ENCODE assay signal across 1 cellular context in the genomic region with DNA sequence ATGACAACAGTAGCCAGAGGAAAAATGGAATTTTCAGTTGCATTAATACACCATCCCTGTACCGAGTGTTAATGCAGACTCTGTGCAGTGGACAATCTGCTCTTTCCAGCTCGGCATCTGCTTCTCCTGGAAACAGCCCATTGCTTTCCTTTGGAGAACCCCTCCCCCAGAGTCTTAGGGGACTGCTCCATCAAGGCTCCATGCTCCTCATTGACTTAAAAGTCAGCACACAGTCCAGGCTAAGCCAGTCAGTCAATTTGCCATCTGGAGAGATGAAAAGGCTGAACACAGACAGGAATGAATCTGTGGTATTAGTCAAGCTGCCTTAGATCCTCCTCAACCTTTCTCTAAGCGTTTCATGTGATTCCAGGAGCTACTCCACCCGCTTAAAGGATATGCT.
TF ChIP-seq lines count a peak whose summit lies in the region.

No MANE protein-coding gene starts in this region.

TF ChIP-seq in WTC11, 78 proteins besides CTCF, POLR2A, EP300 and RAD21 (continued from another document):
- TF ChIP-seq, protein P1, sequence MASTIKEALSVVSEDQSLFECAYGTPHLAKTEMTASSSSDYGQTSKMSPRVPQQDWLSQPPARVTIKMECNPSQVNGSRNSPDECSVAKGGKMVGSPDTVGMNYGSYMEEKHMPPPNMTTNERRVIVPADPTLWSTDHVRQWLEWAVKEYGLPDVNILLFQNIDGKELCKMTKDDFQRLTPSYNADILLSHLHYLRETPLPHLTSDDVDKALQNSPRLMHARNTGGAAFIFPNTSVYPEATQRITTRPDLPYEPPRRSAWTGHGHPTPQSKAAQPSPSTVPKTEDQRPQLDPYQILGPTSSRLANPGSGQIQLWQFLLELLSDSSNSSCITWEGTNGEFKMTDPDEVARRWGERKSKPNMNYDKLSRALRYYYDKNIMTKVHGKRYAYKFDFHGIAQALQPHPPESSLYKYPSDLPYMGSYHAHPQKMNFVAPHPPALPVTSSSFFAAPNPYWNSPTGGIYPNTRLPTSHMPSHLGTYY (CRISPR knock-in tag; IDR thresholded peaks at IDR 0.05): no peak
- TF ChIP-seq ZNF121 (CRISPR knock-in tag; IDR thresholded peaks at IDR 0.05): no peak
